In genomic region chr3:48427630-48427962, GRCh38 we compare ENCODE assay signal across 2 cellular contexts.
TF ChIP-seq lines count a peak whose summit lies in the region.

No MANE protein-coding gene starts in this region.

TF ChIP-seq in SK-N-SH, 30 proteins besides CTCF, POLR2A, EP300 and RAD21 (continued from another document):
- TF ChIP-seq, protein P1, sequence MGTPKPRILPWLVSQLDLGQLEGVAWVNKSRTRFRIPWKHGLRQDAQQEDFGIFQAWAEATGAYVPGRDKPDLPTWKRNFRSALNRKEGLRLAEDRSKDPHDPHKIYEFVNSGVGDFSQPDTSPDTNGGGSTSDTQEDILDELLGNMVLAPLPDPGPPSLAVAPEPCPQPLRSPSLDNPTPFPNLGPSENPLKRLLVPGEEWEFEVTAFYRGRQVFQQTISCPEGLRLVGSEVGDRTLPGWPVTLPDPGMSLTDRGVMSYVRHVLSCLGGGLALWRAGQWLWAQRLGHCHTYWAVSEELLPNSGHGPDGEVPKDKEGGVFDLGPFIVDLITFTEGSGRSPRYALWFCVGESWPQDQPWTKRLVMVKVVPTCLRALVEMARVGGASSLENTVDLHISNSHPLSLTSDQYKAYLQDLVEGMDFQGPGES (IDR thresholded peaks at IDR 0.05; ENCODE audit: low read depth, low read length): no peak
- TF ChIP-seq NFIC (IDR thresholded peaks at IDR 0.05; ENCODE audit: borderline replicate concordance) (no peak), CHD2 (IDR thresholded peaks at IDR 0.05; ENCODE audit: low read length, partially characterized antibody) (no peak), SMC3 (IDR thresholded peaks at IDR 0.05; ENCODE audit: low read depth, low read length) (no peak), ELF1 (IDR thresholded peaks at IDR 0.05) (no peak), TCF12 (IDR thresholded peaks at IDR 0.05) (no peak), POLR2AphosphoS5 (IDR thresholded peaks at IDR 0.05; ENCODE audit: low read depth, low read length) (no peak), RFX5 (IDR thresholded peaks at IDR 0.05; ENCODE audit: low read length) (no peak), FOXM1 (IDR thresholded peaks at IDR 0.05; ENCODE audit: low read depth) (no peak), NRF1 (IDR thresholded peaks at IDR 0.05; ENCODE audit: low read depth, low read length) (no peak), MXI1 (IDR thresholded peaks at IDR 0.05; ENCODE audit: low read depth, low read length) (no peak), RCOR1 (IDR thresholded peaks at IDR 0.05; ENCODE audit: low read length) (no peak), FOXJ3 (CRISPR knock-in tag; IDR thresholded peaks at IDR 0.05) (no peak), TAF1 (IDR thresholded peaks at IDR 0.05; ENCODE audit: borderline replicate concordance, low read depth, low read length) (no peak), GATA2 (CRISPR knock-in tag; IDR thresholded peaks at IDR 0.05) (no peak)
- TF ChIP-seq, protein P2, sequence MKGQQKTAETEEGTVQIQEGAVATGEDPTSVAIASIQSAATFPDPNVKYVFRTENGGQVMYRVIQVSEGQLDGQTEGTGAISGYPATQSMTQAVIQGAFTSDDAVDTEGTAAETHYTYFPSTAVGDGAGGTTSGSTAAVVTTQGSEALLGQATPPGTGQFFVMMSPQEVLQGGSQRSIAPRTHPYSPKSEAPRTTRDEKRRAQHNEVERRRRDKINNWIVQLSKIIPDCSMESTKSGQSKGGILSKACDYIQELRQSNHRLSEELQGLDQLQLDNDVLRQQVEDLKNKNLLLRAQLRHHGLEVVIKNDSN (IDR thresholded peaks at IDR 0.05; ENCODE audit: borderline replicate concordance, low read depth): no peak
- TF ChIP-seq, protein P3, sequence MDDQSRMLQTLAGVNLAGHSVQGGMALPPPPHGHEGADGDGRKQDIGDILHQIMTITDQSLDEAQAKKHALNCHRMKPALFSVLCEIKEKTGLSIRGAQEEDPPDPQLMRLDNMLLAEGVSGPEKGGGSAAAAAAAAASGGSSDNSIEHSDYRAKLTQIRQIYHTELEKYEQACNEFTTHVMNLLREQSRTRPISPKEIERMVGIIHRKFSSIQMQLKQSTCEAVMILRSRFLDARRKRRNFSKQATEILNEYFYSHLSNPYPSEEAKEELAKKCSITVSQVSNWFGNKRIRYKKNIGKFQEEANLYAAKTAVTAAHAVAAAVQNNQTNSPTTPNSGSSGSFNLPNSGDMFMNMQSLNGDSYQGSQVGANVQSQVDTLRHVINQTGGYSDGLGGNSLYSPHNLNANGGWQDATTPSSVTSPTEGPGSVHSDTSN (IDR thresholded peaks at IDR 0.05): no peak
TF ChIP-seq in SK-N-SH: peak in this region for 0.

TF ChIP-seq in SK-N-SH treated with all-trans-retinoic acid at 6 μM for 48 hours, 23 proteins besides CTCF, POLR2A, EP300 and RAD21 (continued from another document):
- TF ChIP-seq CREB5 (CRISPR knock-in tag; IDR thresholded peaks at IDR 0.05; ENCODE audit: low read depth) (no peak), ESRRG (CRISPR knock-in tag; IDR thresholded peaks at IDR 0.05) (no peak), TCF4 (CRISPR knock-in tag; IDR thresholded peaks at IDR 0.05; ENCODE audit: borderline replicate concordance) (no peak), ZNF565 (CRISPR knock-in tag; conservative IDR thresholded peaks at IDR 0.05; ENCODE audit: low read depth) (no peak), ISL1 (CRISPR knock-in tag; IDR thresholded peaks at IDR 0.05) (no peak), RARB (CRISPR knock-in tag; IDR thresholded peaks at IDR 0.05) (no peak), SNAI2 (CRISPR knock-in tag; IDR thresholded peaks at IDR 0.05) (no peak), GLIS3 (CRISPR knock-in tag; IDR thresholded peaks at IDR 0.05) (no peak), BACH2 (CRISPR knock-in tag; IDR thresholded peaks at IDR 0.05; ENCODE audit: borderline replicate concordance) (no peak), POU6F1 (CRISPR knock-in tag; IDR thresholded peaks at IDR 0.05; ENCODE audit: borderline replicate concordance, low read depth) (no peak), ZNF70 (CRISPR knock-in tag; IDR thresholded peaks at IDR 0.05) (no peak), ZC3H10 (CRISPR knock-in tag; IDR thresholded peaks at IDR 0.05) (no peak)
- TF ChIP-seq, protein P4, sequence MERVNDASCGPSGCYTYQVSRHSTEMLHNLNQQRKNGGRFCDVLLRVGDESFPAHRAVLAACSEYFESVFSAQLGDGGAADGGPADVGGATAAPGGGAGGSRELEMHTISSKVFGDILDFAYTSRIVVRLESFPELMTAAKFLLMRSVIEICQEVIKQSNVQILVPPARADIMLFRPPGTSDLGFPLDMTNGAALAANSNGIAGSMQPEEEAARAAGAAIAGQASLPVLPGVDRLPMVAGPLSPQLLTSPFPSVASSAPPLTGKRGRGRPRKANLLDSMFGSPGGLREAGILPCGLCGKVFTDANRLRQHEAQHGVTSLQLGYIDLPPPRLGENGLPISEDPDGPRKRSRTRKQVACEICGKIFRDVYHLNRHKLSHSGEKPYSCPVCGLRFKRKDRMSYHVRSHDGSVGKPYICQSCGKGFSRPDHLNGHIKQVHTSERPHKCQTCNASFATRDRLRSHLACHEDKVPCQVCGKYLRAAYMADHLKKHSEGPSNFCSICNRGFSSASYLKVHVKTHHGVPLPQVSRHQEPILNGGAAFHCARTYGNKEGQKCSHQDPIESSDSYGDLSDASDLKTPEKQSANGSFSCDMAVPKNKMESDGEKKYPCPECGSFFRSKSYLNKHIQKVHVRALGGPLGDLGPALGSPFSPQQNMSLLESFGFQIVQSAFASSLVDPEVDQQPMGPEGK (CRISPR knock-in tag; IDR thresholded peaks at IDR 0.05; ENCODE audit: borderline replicate concordance): no peak
- TF ChIP-seq, protein P5, sequence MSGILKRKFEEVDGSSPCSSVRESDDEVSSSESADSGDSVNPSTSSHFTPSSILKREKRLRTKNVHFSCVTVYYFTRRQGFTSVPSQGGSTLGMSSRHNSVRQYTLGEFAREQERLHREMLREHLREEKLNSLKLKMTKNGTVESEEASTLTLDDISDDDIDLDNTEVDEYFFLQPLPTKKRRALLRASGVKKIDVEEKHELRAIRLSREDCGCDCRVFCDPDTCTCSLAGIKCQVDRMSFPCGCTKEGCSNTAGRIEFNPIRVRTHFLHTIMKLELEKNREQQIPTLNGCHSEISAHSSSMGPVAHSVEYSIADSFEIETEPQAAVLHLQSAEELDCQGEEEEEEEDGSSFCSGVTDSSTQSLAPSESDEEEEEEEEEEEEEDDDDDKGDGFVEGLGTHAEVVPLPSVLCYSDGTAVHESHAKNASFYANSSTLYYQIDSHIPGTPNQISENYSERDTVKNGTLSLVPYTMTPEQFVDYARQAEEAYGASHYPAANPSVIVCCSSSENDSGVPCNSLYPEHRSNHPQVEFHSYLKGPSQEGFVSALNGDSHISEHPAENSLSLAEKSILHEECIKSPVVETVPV (CRISPR knock-in tag; IDR thresholded peaks at IDR 0.05): no peak
